1 cellular context compared by ENCODE assay signal in genomic region chr2:188078544-188078943, GRCh38.
TF ChIP-seq lines count a peak whose summit lies in the region.

No MANE protein-coding gene starts in this region.

TF ChIP-seq in GM23338, 12 proteins besides CTCF, POLR2A, EP300 and RAD21 (continued from another document):
- TF ChIP-seq REST (IDR thresholded peaks at IDR 0.05; ENCODE audit: unreplicated experiment) (no peak), EZH2 (IDR thresholded peaks at IDR 0.05; ENCODE audit: low read depth, unreplicated experiment) (no peak), ZNF114 (CRISPR knock-in tag; IDR thresholded peaks at IDR 0.05) (no peak), POLR2AphosphoS5 (IDR thresholded peaks at IDR 0.05; ENCODE audit: low read depth) (no peak), JUNB (IDR thresholded peaks at IDR 0.05; ENCODE audit: unreplicated experiment) (no peak), STAT1 (IDR thresholded peaks at IDR 0.05; ENCODE audit: unreplicated experiment) (no peak), NANOG (IDR thresholded peaks at IDR 0.05; ENCODE audit: borderline replicate concordance) (no peak), ZNF331 (CRISPR knock-in tag; IDR thresholded peaks at IDR 0.05; ENCODE audit: low read depth) (no peak), EZH2phosphoT487 (IDR thresholded peaks at IDR 0.05; ENCODE audit: unreplicated experiment) (no peak), ETS1 (IDR thresholded peaks at IDR 0.05) (no peak), CREB1 (CRISPR knock-in tag; IDR thresholded peaks at IDR 0.05; ENCODE audit: low read depth) (no peak)
